In the genomic region with DNA sequence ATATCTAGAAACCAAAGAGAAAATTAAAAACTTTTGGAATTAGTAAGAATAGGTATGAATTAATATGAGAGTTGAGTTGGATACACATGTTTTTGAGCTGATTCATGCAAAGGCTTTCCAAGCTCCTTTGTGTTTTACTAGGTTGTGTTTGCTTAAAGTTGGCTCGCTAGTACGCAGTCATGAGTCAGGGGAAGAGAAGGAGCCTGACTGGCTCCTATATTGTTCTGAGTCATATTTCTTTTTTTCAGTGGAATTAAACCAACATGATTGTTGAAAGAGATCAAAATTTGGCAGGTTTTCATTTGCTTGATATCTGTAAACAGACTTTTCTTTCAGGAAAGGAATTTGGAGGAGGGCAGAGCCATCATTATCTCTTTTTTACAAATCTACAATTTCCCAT, we compare ENCODE assay signal across 1 cellular context.
TF ChIP-seq lines count a peak whose summit lies in the region.

No MANE protein-coding gene starts in this region.

TF ChIP-seq in HCT116, 20 proteins besides CTCF, POLR2A, EP300 and RAD21 (continued from another document):
- TF ChIP-seq ELF1 (IDR thresholded peaks at IDR 0.05; ENCODE audit: borderline replicate concordance, low read depth), result no peak
- TF ChIP-seq FOSL1 (IDR thresholded peaks at IDR 0.05; ENCODE audit: low read depth), result peak; percentile 88
- no peak for TF ChIP-seq POLR2AphosphoS5 (IDR thresholded peaks at IDR 0.05; ENCODE audit: low read depth, low read length)
TF ChIP-seq in HCT116: peak in this region for 8.
